In the genomic region with DNA sequence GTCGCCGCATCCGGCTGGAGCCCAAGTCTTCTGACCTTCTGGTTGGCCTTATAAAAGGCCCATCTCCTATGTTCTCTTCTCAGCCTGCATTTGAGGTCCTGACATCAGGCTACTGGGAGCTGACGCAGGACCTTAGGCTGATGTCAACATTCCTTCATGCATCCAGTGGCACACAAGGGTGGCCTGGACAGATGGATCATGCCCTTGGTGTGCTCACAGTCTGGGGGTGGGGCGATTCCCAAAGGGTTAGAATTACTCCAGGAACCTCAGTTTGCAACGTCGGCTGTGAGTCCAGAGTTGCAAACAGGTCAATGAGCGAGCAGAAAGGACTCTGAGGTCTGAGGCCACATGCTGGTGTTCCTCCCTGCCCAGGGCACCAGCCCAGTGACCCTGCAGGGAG, we compare ENCODE assay signal across 20 cellular contexts. TPM values are rescaled to one million over a fixed set of nuclear protein-coding genes. Genes with fewer than 3 reads are reported as not detected.
DNase-seq lines count a peak whose midpoint lies in the region; ATAC-seq, FAIRE-seq and TF ChIP-seq lines count a peak whose summit lies in the region.
"Had no signal": no experiment of that assay in that cellular context is flagged by ENCODE, and none has a peak within 500 bp of the region (broad histone marks: within the 10 kb centered on the region; RNA-seq: fewer than 3 reads in every experiment).

No MANE protein-coding gene starts in this region.

- no TSS peak for BruUV-seq in PC-3 (replicated peaks; lab: Mats Ljungman, UMichigan)

- peaks cover 22% of the 10 kb centered on the region for H3K4me1 ChIP-seq in PC-3 (ENCODE audit: insufficient read depth, low read length)
- peaks cover 13% of the 10 kb centered on the region for H3K4me1 ChIP-seq in endodermal cell (ENCODE audit: control insufficient read depth, insufficient read depth, low read length)
- peaks cover 11% of the 10 kb centered on the region for H3K4me1 ChIP-seq in neural progenitor cell
- H3K4me1 ChIP-seq in kidney (ENCODE audit: control insufficient read depth in 1 of 2, insufficient read depth in 1 of 2, low read depth in 1 of 2, low read length in 2 of 2): peaks cover 0 to 2% of the 10 kb centered on the region in 2 donors

- DNase-seq in EL (peak; percentile 42), PC-3 (no peak), endodermal cell (no peak), neural progenitor cell (ENCODE audit: low spot score) (no peak), kidney (no peak), SKM-1 treated with dmso at 0.1 percent for 144 hours (lab: John Stamatoyannopoulos, UW; ENCODE audit: unreplicated experiment) (no peak), NCI-H526 (lab: John Stamatoyannopoulos, UW) (no peak), T1000 (lab: John Stamatoyannopoulos, UW) (no peak)
- DNase-seq: activated CD4-positive, alpha-beta T cell treated with anti-CD3 and anti-CD28 coated beads, Interleukin-2, amount 50 U/mL, for 4 hours; activated naive CD8-positive, alpha-beta T cell treated with anti-CD3 and anti-CD28 coated beads, Interleukin-2, amount 50 U/mL, for 24 hours; activated T-cell treated with anti-CD3 and anti-CD28 coated beads, Interleukin-2, amount 50 U/mL, for 4 hours; AML-193; DMS 273 treated with DMSO at 0.1 percent for 48 hours; head of caudate nucleus; left colon; naive thymus-derived CD4-positive, alpha-beta T cell; NCI-H1436 treated with DMSO at 0.1 percent for 48 hours; NCI-H446 treated with DMSO at 0.1 percent for 48 hours; SK-N-SH had no signal

- POLR2A ChIA-PET in PC-3 (lab: Charles Lee; ENCODE audit: unreplicated experiment): no interaction called here

- TF ChIP-seq CTCF in PC-3 (conservative IDR thresholded peaks at IDR 0.05; ENCODE audit: low read depth, low read length) (no peak), endodermal cell (conservative IDR thresholded peaks at IDR 0.05) (no peak), neural progenitor cell (IDR thresholded peaks at IDR 0.05) (no peak), kidney (IDR thresholded peaks at IDR 0.05; ENCODE audit: borderline replicate concordance, extremely low read depth, insufficient read depth) (no peak)

- H3K4me2 ChIP-seq in PC-3 (ENCODE audit: low read length) (no peak overlapping the region), neural progenitor cell (no peak overlapping the region)

- no peaks in the 10 kb centered on the region for H4K20me1 ChIP-seq in PC-3 (ENCODE audit: low read length)
- peaks cover 3% of the 10 kb centered on the region for H4K20me1 ChIP-seq in neural progenitor cell (ENCODE audit: low read depth)

- intact Hi-C loops in PC-3 (cut with micrococcal nuclease) (no loop called here), kidney (cut with DNase I) (no loop called here)

- H3F3A ChIP-seq in PC-3 (ENCODE audit: low read length, unreplicated experiment): no peaks in the 10 kb centered on the region
- peaks cover 25% of the 10 kb centered on the region for H3F3A ChIP-seq in neural progenitor cell (ENCODE audit: low read depth)

- peak overlapping the region; percentile 88 for H3K27ac Mint-ChIP-seq in endodermal cell
- H3K27ac Mint-ChIP-seq in neural progenitor cell: peak overlapping the region; percentile 65
- H3K27ac Mint-ChIP-seq: activated naive CD8-positive, alpha-beta T cell treated with anti-CD3 and anti-CD28 coated beads, Interleukin-2, amount 50 U/mL, for 24 hours; naive thymus-derived CD4-positive, alpha-beta T cell had no signal

- H3K36me3 ChIP-seq in PC-3 (ENCODE audit: low read depth, low read length) (no peaks in the 10 kb centered on the region), endodermal cell (ENCODE audit: control insufficient read depth, insufficient read depth, low read length) (no peaks in the 10 kb centered on the region), neural progenitor cell (no peaks in the 10 kb centered on the region), kidney (ENCODE audit: control insufficient read depth in 1 of 2, insufficient read depth in 2 of 2, low read length in 2 of 2) (no peaks in the 10 kb centered on the region)

- H3K9me2 ChIP-seq in PC-3 (replicated peaks; ENCODE audit: low read length): no peaks in the 10 kb centered on the region
- H3K9me2 ChIP-seq: SK-N-SH had no signal

- H3K36me3 Mint-ChIP-seq in endodermal cell (ENCODE audit: low read depth) (no peaks in the 10 kb centered on the region), neural progenitor cell (no peaks in the 10 kb centered on the region)
- H3K36me3 Mint-ChIP-seq: naive thymus-derived CD4-positive, alpha-beta T cell had no signal

- FAIRE-seq in kidney (lab: Jason Lieb, UNC): no peak
- FAIRE-seq: TTC549 had no signal

- ATAC-seq in PC-3: no peak
- ATAC-seq: activated naive CD8-positive, alpha-beta T cell treated with anti-CD3 and anti-CD28 coated beads, Interleukin-2, amount 50 U/mL, for 24 hours; activated T-cell treated with anti-CD3 and anti-CD28 coated beads, Interleukin-2, amount 50 U/mL, for 4 hours; left colon; naive thymus-derived CD4-positive, alpha-beta T cell had no signal

- H3K4me3 ChIP-seq in PC-3 (ENCODE audit: low read length): no peak overlapping the region
- H3K4me3 ChIP-seq in endodermal cell (ENCODE audit: low read length): no peak overlapping the region
- H3K4me3 ChIP-seq in neural progenitor cell: no peak overlapping the region
- H3K4me3 ChIP-seq in kidney (ENCODE audit: low read length in 2 of 2): no peak overlapping the region

- H3K9ac ChIP-seq in PC-3 (ENCODE audit: low read length) (peak overlapping the region; percentile 78; the same call in 1 of the 2 replicates), endodermal cell (ENCODE audit: extremely low read depth, low read length, poor library complexity, severe bottlenecking) (no peak overlapping the region), neural progenitor cell (no peak overlapping the region), kidney (ENCODE audit: low read length in 2 of 2) (no peak overlapping the region)

- 81 to 93% methylated on average over 8 of the region's 8 CpGs for WGBS in endodermal cell (ENCODE audit: insufficient coverage in 1 of 2, insufficient read length in 1 of 2), 2 experiments

- CTCF ChIA-PET in PC-3 (lab: Charles Lee): no interaction called here

- H3K4me3 Mint-ChIP-seq in endodermal cell (no peak overlapping the region), neural progenitor cell (peak overlapping the region; percentile 35)
- H3K4me3 Mint-ChIP-seq: activated naive CD8-positive, alpha-beta T cell treated with anti-CD3 and anti-CD28 coated beads, Interleukin-2, amount 50 U/mL, for 24 hours; activated T-cell treated with anti-CD3 and anti-CD28 coated beads, Interleukin-2, amount 50 U/mL, for 4 hours; naive thymus-derived CD4-positive, alpha-beta T cell had no signal

- H3K4me1 Mint-ChIP-seq in endodermal cell (peaks cover 37% of the 10 kb centered on the region), neural progenitor cell (peaks cover 30% of the 10 kb centered on the region)

- H3K79me2 ChIP-seq in PC-3 (ENCODE audit: low read length) (no peaks in the 10 kb centered on the region), neural progenitor cell (ENCODE audit: low read depth) (no peaks in the 10 kb centered on the region)

- H3K9me3 ChIP-seq in PC-3 (ENCODE audit: low read length) (no peaks in the 10 kb centered on the region), endodermal cell (ENCODE audit: control insufficient read depth, low read length) (no peaks in the 10 kb centered on the region), neural progenitor cell (ENCODE audit: low read depth) (no peaks in the 10 kb centered on the region), kidney (ENCODE audit: control insufficient read depth in 1 of 2, low read length in 2 of 2) (no peaks in the 10 kb centered on the region)
- H3K9me3 ChIP-seq: SK-N-SH had no signal

- H3K27me3 ChIP-seq in PC-3 (ENCODE audit: low read length): no peaks in the 10 kb centered on the region
- no peaks in the 10 kb centered on the region for H3K27me3 ChIP-seq in endodermal cell (ENCODE audit: control insufficient read depth, insufficient read depth, low read length, poor library complexity, severe bottlenecking)
- peaks cover 36% of the 10 kb centered on the region for H3K27me3 ChIP-seq in neural progenitor cell

- H3K9me3 Mint-ChIP-seq in endodermal cell (no peaks in the 10 kb centered on the region), neural progenitor cell (no peaks in the 10 kb centered on the region)
- H3K9me3 Mint-ChIP-seq: activated naive CD8-positive, alpha-beta T cell treated with anti-CD3 and anti-CD28 coated beads, Interleukin-2, amount 50 U/mL, for 24 hours; activated T-cell treated with anti-CD3 and anti-CD28 coated beads, Interleukin-2, amount 50 U/mL, for 4 hours; naive thymus-derived CD4-positive, alpha-beta T cell had no signal

- no peaks in the 10 kb centered on the region for H3K27me3 Mint-ChIP-seq in endodermal cell (ENCODE audit: insufficient read depth)
- H3K27me3 Mint-ChIP-seq in neural progenitor cell (ENCODE audit: insufficient read depth, low read depth): peaks cover 11% of the 10 kb centered on the region

- H2AFZ ChIP-seq in PC-3 (ENCODE audit: low read length): no peak overlapping the region
- no peak overlapping the region for H2AFZ ChIP-seq in neural progenitor cell (replicated peaks)

- H3K27ac ChIP-seq in PC-3 (ENCODE audit: low read length): peak overlapping the region; percentile 97
- no peak overlapping the region for H3K27ac ChIP-seq in endodermal cell (ENCODE audit: low read depth, low read length)
- H3K27ac ChIP-seq in neural progenitor cell: no peak overlapping the region
- H3K27ac ChIP-seq in kidney (ENCODE audit: low read depth in 2 of 2, low read length in 2 of 2): peak overlapping the region in 1 of 2 donors; percentile 13

RNA-seq across cellular contexts. Expression of a gene that starts 8.2 kb away (rescaled TPM):
- 26.2 and 33.8 TPM in 2 replicates for total RNA-seq in PC-3 (2014; rRNA removed)
- total RNA-seq in endodermal cell: 10 to 100 TPM; 44.3 to 57.2 TPM
- 32.1 TPM for polyA plus RNA-seq in endodermal cell (2013, experiment 1 of 2)
- polyA plus RNA-seq in endodermal cell (2013, experiment 2 of 2): 33.9 TPM
- total RNA-seq in neural progenitor cell (ENCODE audit: low replicate concordance): 7.5 and 29.6 TPM in 2 replicates
- total RNA-seq in kidney: 19.1 TPM
- 5.8 TPM for polyA plus RNA-seq in kidney (ENCODE audit: insufficient read depth, low read depth, low replicate concordance)

RNA-seq across cellular contexts. Expression of a gene that starts 26.8 kb away (rescaled TPM):
- total RNA-seq in PC-3 (2014; rRNA removed) (57.4 and 60.4 TPM in 2 replicates), endodermal cell (10 to 100 TPM; 56.7 to 71.6 TPM), neural progenitor cell (ENCODE audit: low replicate concordance) (66.0 and 71.3 TPM in 2 replicates), kidney (21.1 TPM)
- polyA plus RNA-seq in endodermal cell (2013, experiment 1 of 2): 51.0 TPM
- 47.1 TPM for polyA plus RNA-seq in endodermal cell (2013, experiment 2 of 2)
- 16.2 TPM for polyA plus RNA-seq in kidney (ENCODE audit: insufficient read depth, low read depth, low replicate concordance)
